ENCODE assay signal across 14 cellular contexts in the genomic region with DNA sequence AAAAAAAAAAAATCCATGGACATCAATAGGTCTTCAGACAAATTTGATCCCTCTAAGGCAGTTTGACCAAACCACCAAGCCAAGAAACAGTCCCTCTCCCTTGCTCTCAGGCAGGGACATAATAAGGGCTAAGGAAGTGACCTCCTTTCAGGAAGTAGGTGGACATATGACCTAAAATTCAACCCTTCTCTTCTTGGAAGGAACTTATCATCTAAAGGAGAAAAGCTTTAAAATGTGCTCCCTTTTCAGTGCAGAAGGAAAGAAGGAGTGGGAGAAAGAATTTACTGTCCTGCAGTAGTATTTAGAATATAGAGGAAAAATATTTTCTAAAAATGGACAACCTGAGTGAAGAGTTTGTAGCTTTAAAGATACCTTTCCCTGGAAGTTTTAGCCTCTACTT.
"Had no signal": no experiment of that assay in that cellular context is flagged by ENCODE, and none has a peak within 500 bp of the region (broad histone marks: within the 10 kb centered on the region; RNA-seq: fewer than 3 reads in every experiment).

No MANE protein-coding gene starts in this region.

- H3K9me3 Mint-ChIP-seq: immature natural killer cell had no signal

- H3K36me3 ChIP-seq: right atrium auricular region had no signal

- H3K9me3 ChIP-seq: right atrium auricular region had no signal

- H3K4me3 Mint-ChIP-seq: endodermal cell; immature natural killer cell; naive thymus-derived CD4-positive, alpha-beta T cell; nephron progenitor cell had no signal

- ATAC-seq: foreskin keratinocyte; naive thymus-derived CD4-positive, alpha-beta T cell had no signal

- H3K27me3 ChIP-seq: foreskin keratinocyte, right atrium auricular region had no signal

- H3K27ac ChIP-seq: coronary artery, foreskin keratinocyte, right atrium auricular region had no signal

- H3K36me3 Mint-ChIP-seq: immature natural killer cell had no signal

- H3K4me3 ChIP-seq: coronary artery, right atrium auricular region had no signal

- DNase-seq: effector CD4-positive, alpha-beta T cell; endodermal cell; erythroblast; foreskin keratinocyte; immature natural killer cell; mammary epithelial cell; naive thymus-derived CD4-positive, alpha-beta T cell; nephron progenitor cell; stimulated activated CD4-positive, alpha-beta T cell treated with anti-CD3 and anti-CD28 coated beads, Interleukin-12 subunit alpha, Interleukin-12 subunit beta, amount 100 ng/mL, for 4 hours; stimulated activated CD4-positive, alpha-beta T cell treated with anti-CD3 and anti-CD28 coated beads, Interleukin-2, amount 100 ng/mL, for 48 hours; stimulated activated naive CD4-positive, alpha-beta T cell treated with Interleukin-2 at 50 U/mL for 16 hours; trophoblast cell had no signal

- H3K27ac Mint-ChIP-seq: endodermal cell; immature natural killer cell; naive thymus-derived CD4-positive, alpha-beta T cell; nephron progenitor cell had no signal
